Comparison of ENCODE assay signal across 9 cellular contexts in the genomic region with DNA sequence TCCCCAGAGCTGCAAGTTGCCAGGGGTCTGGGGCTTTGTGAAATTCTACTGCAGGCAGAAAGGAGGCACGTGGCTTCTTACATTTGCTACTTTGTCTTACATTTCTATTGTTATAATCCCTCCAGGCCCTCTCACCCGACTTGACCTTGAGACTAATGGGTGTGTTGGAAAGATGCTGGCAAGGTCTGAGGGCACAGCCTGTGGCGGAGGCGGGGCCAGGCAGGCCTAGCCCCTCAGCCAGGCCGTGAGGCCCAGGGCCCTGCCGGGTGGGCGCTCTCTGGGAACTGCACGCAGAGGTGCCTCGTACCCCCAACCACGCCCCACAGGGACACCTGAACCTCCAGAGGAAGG.
DNase-seq lines count a peak whose midpoint lies in the region; ATAC-seq, FAIRE-seq and TF ChIP-seq lines count a peak whose summit lies in the region.
"Had no signal": no experiment of that assay in that cellular context is flagged by ENCODE, and none has a peak within 500 bp of the region (broad histone marks: within the 10 kb centered on the region; RNA-seq: fewer than 3 reads in every experiment).

No MANE protein-coding gene starts in this region.

- H3K4me3 Mint-ChIP-seq in activated CD4-positive, alpha-beta memory T cell treated with anti-CD3 and anti-CD28 coated beads for 36 hours, result no peak overlapping the region
- no peak overlapping the region for H3K4me3 Mint-ChIP-seq in activated CD4-positive, alpha-beta memory T cell treated with anti-CD3 and anti-CD28 coated beads, Interleukin-2, amount 10 ng/mL, durations not matched to agents 7 days and 5 days
- H3K4me3 Mint-ChIP-seq in WTC11, result no peak overlapping the region

- H3K27ac ChIP-seq in upper lobe of left lung, result peak overlapping the region in 2 of 4 donors; percentile 43 to 54

- H3K4me1 ChIP-seq in upper lobe of left lung, result peaks cover 0 to 15% (median 8%) of the 10 kb centered on the region in 4 donors

- peaks cover 5% of the 10 kb centered on the region for H3K27me3 Mint-ChIP-seq in activated CD4-positive, alpha-beta memory T cell treated with anti-CD3 and anti-CD28 coated beads for 36 hours
- peaks cover 2% of the 10 kb centered on the region for H3K27me3 Mint-ChIP-seq in activated CD4-positive, alpha-beta memory T cell treated with anti-CD3 and anti-CD28 coated beads, Interleukin-2, amount 10 ng/mL, durations not matched to agents 7 days and 5 days
- no peaks in the 10 kb centered on the region; the same call in 1 of the 2 replicates for H3K27me3 Mint-ChIP-seq in WTC11 (ENCODE audit: low read depth)

- H3K36me3 ChIP-seq in upper lobe of left lung, result no peaks in the 10 kb centered on the region

- 43 to 47% methylated on average over 8 to 10 of the region's 10 CpGs for WGBS in upper lobe of left lung, 2 donors

- TF ChIP-seq POLR2A in upper lobe of left lung (IDR thresholded peaks at IDR 0.05), result no peak

- no peaks in the 10 kb centered on the region for H3K36me3 Mint-ChIP-seq in activated CD4-positive, alpha-beta memory T cell treated with anti-CD3 and anti-CD28 coated beads for 36 hours
- H3K36me3 Mint-ChIP-seq in activated CD4-positive, alpha-beta memory T cell treated with anti-CD3 and anti-CD28 coated beads, Interleukin-2, amount 10 ng/mL, durations not matched to agents 7 days and 5 days (ENCODE audit: low read depth), result no peaks in the 10 kb centered on the region
- peaks cover 8% of the 10 kb centered on the region for H3K36me3 Mint-ChIP-seq in WTC11

- no peak for DNase-seq in activated CD4-positive, alpha-beta memory T cell treated with anti-CD3 and anti-CD28 coated beads for 36 hours
- DNase-seq in activated CD4-positive, alpha-beta memory T cell treated with anti-CD3 and anti-CD28 coated beads, Interleukin-2, amount 10 ng/mL, durations not matched to agents 7 days and 5 days, result no peak
- DNase-seq in WTC11 (ENCODE audit: low spot score) (no peak), upper lobe of left lung (no peak), frontal cortex (ENCODE audit: low spot score in 2 of 2) (no peak), DMS153 treated with DMSO at 0.1 percent for 48 hours (lab: John Stamatoyannopoulos, UW; ENCODE audit: unreplicated experiment) (no peak)
- DNase-seq in stimulated activated CD4-positive, alpha-beta T cell treated with anti-CD3 and anti-CD28 coated beads, Interleukin-2, amount 100 ng/mL, for 48 hours, result no peak
- DNase-seq: NCI-H1092 treated with DMSO at 0.1 percent for 48 hours had no signal

- CTCF ChIA-PET in activated CD4-positive, alpha-beta memory T cell treated with anti-CD3 and anti-CD28 coated beads for 36 hours (lab: Charles Lee), result interaction anchor here (0.8 kb wide), 1 partner anchor 321 kb away, joined by 4 read pairs; no protein-coding TSS in a partner anchor
- CTCF ChIA-PET in activated CD4-positive, alpha-beta memory T cell treated with anti-CD3 and anti-CD28 coated beads, Interleukin-2, amount 10 ng/mL, durations not matched to agents 7 days and 5 days (lab: Charles Lee), result interaction anchor here (1.0 to 1.3 kb wide), 2 partner anchors 12 to 17 kb away, joined by 3 to 5 read pairs; no protein-coding TSS in a partner anchor
- CTCF ChIA-PET in WTC11 (lab: Charles Lee), result interaction anchor here (1.1 kb wide), 1 partner anchor 17 kb away, joined by 3 read pairs; no protein-coding TSS in a partner anchor

- POLR2A ChIA-PET in activated CD4-positive, alpha-beta memory T cell treated with anti-CD3 and anti-CD28 coated beads for 36 hours (lab: Charles Lee), result interaction anchor here (0.8 kb wide), 1 partner anchor 66 kb away, joined by 3 read pairs; no protein-coding TSS in a partner anchor
- POLR2A ChIA-PET in activated CD4-positive, alpha-beta memory T cell treated with anti-CD3 and anti-CD28 coated beads, Interleukin-2, amount 10 ng/mL, durations not matched to agents 7 days and 5 days (lab: Charles Lee), result interaction anchor here (0.9 to 1.4 kb wide), 3 partner anchors 50 to 318 kb away, joined by 3 to 4 read pairs (median 3); partner anchors contain the start of gene TWSG1
- POLR2A ChIA-PET in WTC11 (lab: Charles Lee), result no interaction called here

- TF ChIP-seq CTCF in WTC11 (IDR thresholded peaks at IDR 0.05) (no peak), upper lobe of left lung (IDR thresholded peaks at IDR 0.05) (no peak)

- no peak for FAIRE-seq in frontal cortex (lab: Jason Lieb, UNC)

- H3K4me3 ChIP-seq in iPS-18c (ENCODE audit: insufficient read depth, low read depth, low read length) (peak overlapping the region; percentile 15; the same call in 1 of the 2 replicates), upper lobe of left lung (peak overlapping the region in 3 of 4 donors; percentile 7 to 23 (median 23))

- no peak for TF ChIP-seq EP300 in upper lobe of left lung (IDR thresholded peaks at IDR 0.05)

- H3K27ac Mint-ChIP-seq in activated CD4-positive, alpha-beta memory T cell treated with anti-CD3 and anti-CD28 coated beads for 36 hours, result peak overlapping the region; percentile 15
- H3K27ac Mint-ChIP-seq in activated CD4-positive, alpha-beta memory T cell treated with anti-CD3 and anti-CD28 coated beads, Interleukin-2, amount 10 ng/mL, durations not matched to agents 7 days and 5 days, result no peak overlapping the region
- no peak overlapping the region for H3K27ac Mint-ChIP-seq in WTC11

- H3K4me1 Mint-ChIP-seq in activated CD4-positive, alpha-beta memory T cell treated with anti-CD3 and anti-CD28 coated beads for 36 hours (ENCODE audit: low read depth), result peaks cover 14% of the 10 kb centered on the region
- peaks cover 16% of the 10 kb centered on the region for H3K4me1 Mint-ChIP-seq in activated CD4-positive, alpha-beta memory T cell treated with anti-CD3 and anti-CD28 coated beads, Interleukin-2, amount 10 ng/mL, durations not matched to agents 7 days and 5 days
- H3K4me1 Mint-ChIP-seq in WTC11, result peaks cover 15% of the 10 kb centered on the region

- H3K9me3 ChIP-seq in iPS-18c (ENCODE audit: control insufficient read depth, insufficient read depth, low read length) (no peaks in the 10 kb centered on the region), upper lobe of left lung (no peaks in the 10 kb centered on the region)

- no peaks in the 10 kb centered on the region for H3K27me3 ChIP-seq in upper lobe of left lung

- intact Hi-C loops in activated CD4-positive, alpha-beta memory T cell treated with anti-CD3 and anti-CD28 coated beads for 36 hours (cut with micrococcal nuclease), result loop anchor here (2.0 to 5.0 kb wide), 3 partner anchors 56 to 316 kb away; partner anchors contain the start of gene TWSG1

- ATAC-seq in WTC11 (peak; percentile 87), upper lobe of left lung (ENCODE audit: low FRiP score in 2 of 2) (peak; percentile 56 to 73)

- H3K9me3 Mint-ChIP-seq in activated CD4-positive, alpha-beta memory T cell treated with anti-CD3 and anti-CD28 coated beads for 36 hours, result no peaks in the 10 kb centered on the region
- no peaks in the 10 kb centered on the region for H3K9me3 Mint-ChIP-seq in activated CD4-positive, alpha-beta memory T cell treated with anti-CD3 and anti-CD28 coated beads, Interleukin-2, amount 10 ng/mL, durations not matched to agents 7 days and 5 days
- peaks cover 23% of the 10 kb centered on the region for H3K9me3 Mint-ChIP-seq in WTC11

TF ChIP-seq in WTC11, 78 proteins besides CTCF, POLR2A, EP300 and RAD21:
- TF ChIP-seq PRRX2 (CRISPR knock-in tag; IDR thresholded peaks at IDR 0.05) (no peak), ZNF423 (CRISPR knock-in tag; IDR thresholded peaks at IDR 0.05) (peak; percentile 34), IRF1 (CRISPR knock-in tag; IDR thresholded peaks at IDR 0.05) (no peak), ELF4 (CRISPR knock-in tag; IDR thresholded peaks at IDR 0.05; ENCODE audit: low read depth) (no peak)
